ENCODE assay signal across 24 cellular contexts in genomic region chr7:29099896-29100847, GRCh38. TPM values are rescaled to one million over a fixed set of nuclear protein-coding genes. Genes with fewer than 3 reads are reported as not detected.
DNase-seq lines count a peak whose midpoint lies in the region; ATAC-seq and TF ChIP-seq lines count a peak whose summit lies in the region.
"Had no signal": no experiment of that assay in that cellular context is flagged by ENCODE, and none has a peak within 500 bp of the region (broad histone marks: within the 10 kb centered on the region; RNA-seq: fewer than 3 reads in every experiment).

No MANE protein-coding gene starts in this region.

- no peak for TF ChIP-seq CTCF in Caco-2 (IDR thresholded peaks at IDR 0.05; ENCODE audit: insufficient read depth in 1 of 2, low read depth in 1 of 2, low read length in 1 of 2, severe bottlenecking in 1 of 2, unreplicated experiment in 1 of 2)
- no peak for TF ChIP-seq CTCF in prostate gland (IDR thresholded peaks at IDR 0.05)

- H3K4me3 Mint-ChIP-seq in Caco-2 (ENCODE audit: unreplicated experiment), result peak overlapping the region; percentile 57
- H3K4me3 Mint-ChIP-seq: activated B cell treated with CpG ODN at 0.5 μM for 24 hours; activated CD8-positive, alpha-beta T cell treated with anti-CD3 and anti-CD28 coated beads for 36 hours; CD4-positive, alpha-beta T cell; neural crest cell; T-helper 2 cell treated with Interferon-gamma antibody and Interleukin-4, amounts not matched to agents 5 μg/mL and 100 μg/mL, for 36 hours had no signal

- peaks cover 16% of the 10 kb centered on the region for H3K36me3 Mint-ChIP-seq in Caco-2 (ENCODE audit: insufficient read depth, unreplicated experiment)

- POLR2A ChIA-PET in Caco-2 (lab: Charles Lee), result interaction anchor here (1.0 to 1.3 kb wide), 2 partner anchors 46 to 144 kb away, joined by 3 to 4 read pairs; no protein-coding TSS in a partner anchor

- CTCF ChIA-PET in Caco-2 (lab: Charles Lee), result interaction anchor here (1.7 to 4.7 kb wide), 3 partner anchors 143 to 178 kb away, joined by 7 to 27 read pairs (median 10); no protein-coding TSS in a partner anchor

- H3K27me3 Mint-ChIP-seq in Caco-2 (ENCODE audit: insufficient read depth, unreplicated experiment), result no peaks in the 10 kb centered on the region
- H3K27me3 Mint-ChIP-seq: activated B cell treated with CpG ODN at 0.5 μM for 24 hours; activated CD8-positive, alpha-beta T cell treated with anti-CD3 and anti-CD28 coated beads for 36 hours; CD4-positive, alpha-beta T cell had no signal

- TF ChIP-seq EP300 in Ishikawa (IDR thresholded peaks at IDR 0.05; ENCODE audit: borderline replicate concordance), result peak; percentile 55; the same call in 1 of the 2 replicates

- intact Hi-C loops in Caco-2 (cut with micrococcal nuclease; ENCODE audit: unreplicated experiment), result loop anchor here (1.0 to 5.0 kb wide), 3 partner anchors 63 to 462 kb away; partner anchors contain the start of gene PRR15
- intact Hi-C loops in prostate gland (cut with DNase I), result no loop called here

- H3K4me3 ChIP-seq in Caco-2 (ENCODE audit: low read depth, low read length) (no peak overlapping the region), prostate gland (no peak overlapping the region)
- H3K4me3 ChIP-seq: testis had no signal

- no peaks in the 10 kb centered on the region for H3K36me3 ChIP-seq in Caco-2 (ENCODE audit: control insufficient read depth, insufficient read depth, low read length)
- no peaks in the 10 kb centered on the region for H3K36me3 ChIP-seq in prostate gland

- H3K9me3 ChIP-seq in Caco-2, result no peaks in the 10 kb centered on the region
- H3K9me3 ChIP-seq in prostate gland, result no peaks in the 10 kb centered on the region
- H3K9me3 ChIP-seq: testis had no signal

- peak overlapping the region; percentile 85 for H3K27ac Mint-ChIP-seq in Caco-2 (ENCODE audit: unreplicated experiment)
- H3K27ac Mint-ChIP-seq: activated B cell treated with CpG ODN at 0.5 μM for 24 hours; activated CD8-positive, alpha-beta T cell treated with anti-CD3 and anti-CD28 coated beads for 36 hours; CD4-positive, alpha-beta T cell; T-helper 2 cell treated with Interferon-gamma antibody and Interleukin-4, amounts not matched to agents 5 μg/mL and 100 μg/mL, for 36 hours had no signal

- TF ChIP-seq RAD21 in Ishikawa (IDR thresholded peaks at IDR 0.05; ENCODE audit: low read depth), result no peak

- TSS peak; percentile 84 for BruUV-seq in Caco-2 (replicated peaks; lab: Mats Ljungman, UMichigan)

- no peaks in the 10 kb centered on the region for H3K9me3 Mint-ChIP-seq in Caco-2 (ENCODE audit: unreplicated experiment)
- H3K9me3 Mint-ChIP-seq: activated B cell treated with CpG ODN at 0.5 μM for 24 hours; activated CD8-positive, alpha-beta T cell treated with anti-CD3 and anti-CD28 coated beads for 36 hours; CD4-positive, alpha-beta T cell; neural crest cell; T-helper 2 cell treated with Interferon-gamma antibody and Interleukin-4, amounts not matched to agents 5 μg/mL and 100 μg/mL, for 36 hours had no signal

- H3K27ac ChIP-seq in prostate gland, result no peak overlapping the region
- H3K27ac ChIP-seq: testis had no signal

- H3K27me3 ChIP-seq in Caco-2 (replicated peaks; ENCODE audit: control insufficient read depth, insufficient read depth, low read length), result no peaks in the 10 kb centered on the region
- no peaks in the 10 kb centered on the region for H3K27me3 ChIP-seq in prostate gland (replicated peaks; ENCODE audit: insufficient read depth)
- H3K27me3 ChIP-seq: testis had no signal

- H3K4me1 Mint-ChIP-seq in Caco-2 (ENCODE audit: low read depth, unreplicated experiment), result peaks cover 40% of the 10 kb centered on the region
- H3K4me1 Mint-ChIP-seq: activated B cell treated with CpG ODN at 0.5 μM for 24 hours had no signal

- peak; percentile 86 for ATAC-seq in left lobe of liver
- no peak for ATAC-seq in HG02938 (IDR thresholded peaks at IDR 0.05; ENCODE audit: unreplicated experiment)
- ATAC-seq in HG03354 (IDR thresholded peaks at IDR 0.05; ENCODE audit: poor library complexity, severe bottlenecking, unreplicated experiment), result no peak
- ATAC-seq in GM21360 (IDR thresholded peaks at IDR 0.05; ENCODE audit: unreplicated experiment), result no peak
- ATAC-seq: activated CD8-positive, alpha-beta T cell treated with anti-CD3 and anti-CD28 coated beads for 36 hours; SK-N-SH treated with all-trans-retinoic acid at 6 μM for 48 hours had no signal

- H3K4me1 ChIP-seq in Caco-2 (peaks cover 37% of the 10 kb centered on the region), prostate gland (replicated peaks) (no peaks in the 10 kb centered on the region)
- H3K4me1 ChIP-seq: testis had no signal

- DNase-seq in Caco-2 (peak; percentile 71 to 82), left lobe of liver (ENCODE audit: low spot score) (peak; percentile 70), prostate gland (ENCODE audit: low spot score) (peak; percentile 28), germinal center (ENCODE audit: low spot score) (no peak)
- DNase-seq: activated B cell treated with CpG ODN at 0.5 μM for 24 hours; activated CD8-positive, alpha-beta T cell treated with anti-CD3 and anti-CD28 coated beads for 36 hours; CD4-positive, alpha-beta T cell; central memory CD4-positive, alpha-beta T cell; DMS79; hypothalamus; islet precursor cell; NCI-H1048; NCI-H2029 treated with DMSO at 0.1 percent for 48 hours; NCI-H524; stimulated activated CD4-positive, alpha-beta T cell treated with anti-CD3 and anti-CD28 coated beads, Interleukin-15, amount 100 ng/mL, for 24 hours; testis had no signal

- 64% methylated on average over 5 of the region's 5 CpGs for WGBS in prostate gland

- no peak for TF ChIP-seq POLR2A in prostate gland (IDR thresholded peaks at IDR 0.05)

TF ChIP-seq in Ishikawa, 13 proteins besides CTCF, POLR2A, EP300 and RAD21:
- TF ChIP-seq USF1 (IDR thresholded peaks at IDR 0.05) (peak; percentile 49; the same call in 1 of the 2 replicates), NFIC (IDR thresholded peaks at IDR 0.05) (peak; percentile 13; the same call in 1 of the 2 replicates), CEBPB (IDR thresholded peaks at IDR 0.05) (peak; percentile 90), FOXM1 (IDR thresholded peaks at IDR 0.05; ENCODE audit: borderline replicate concordance, low read depth) (no peak), YY1 (IDR thresholded peaks at IDR 0.05; ENCODE audit: low read depth) (no peak), TEAD4 (IDR thresholded peaks at IDR 0.05) (peak; percentile 94), TCF12 (IDR thresholded peaks at IDR 0.05; ENCODE audit: low read depth) (peak; percentile 60; the same call in 1 of the 2 replicates)

RNA-seq across cellular contexts. Expression of gene CPVL, which starts 46.2 kb away (rescaled TPM):
- total RNA-seq in Caco-2 (2022), result 108 and 109 TPM in 2 replicates
- total RNA-seq in left lobe of liver, result 5.0 TPM
- 10 to 100 TPM in 1 of 2 donors, 1 to 10 TPM in 1; 4.7 to 48.3 TPM for total RNA-seq in prostate gland
- total RNA-seq: activated B cell treated with CpG ODN at 0.5 μM for 24 hours; activated CD8-positive, alpha-beta T cell treated with anti-CD3 and anti-CD28 coated beads for 36 hours; fibroblast of villous mesenchyme had no signal
